3 cellular contexts compared by ENCODE assay signal in the genomic region with DNA sequence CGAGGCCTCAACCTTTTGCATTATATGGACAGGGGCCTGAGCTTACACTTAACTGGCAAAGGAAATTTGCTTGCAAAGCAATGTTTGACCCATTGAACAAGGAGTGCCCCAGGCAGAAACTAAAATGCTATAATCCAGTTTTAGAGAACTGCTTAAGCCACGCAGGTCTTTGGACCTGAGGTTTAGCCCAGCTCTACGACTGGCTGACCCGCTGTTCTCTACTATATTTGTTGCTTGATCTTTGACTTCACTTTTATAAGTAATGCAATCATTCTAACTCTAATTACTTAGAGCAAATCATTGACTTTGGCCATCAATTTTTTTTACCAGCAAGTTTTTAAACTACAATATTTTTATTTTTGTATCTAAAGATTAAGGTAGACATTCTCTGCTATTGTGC.
"Had no signal": no experiment of that assay in that cellular context is flagged by ENCODE, and none has a peak within 500 bp of the region (broad histone marks: within the 10 kb centered on the region; RNA-seq: fewer than 3 reads in every experiment).

No MANE protein-coding gene starts in this region.

- ATAC-seq: GM12878 had no signal

- DNase-seq: GDM1, GF-D8 had no signal

- H3K4me3 ChIP-seq: GM12878 had no signal
